Comparison of ENCODE assay signal across 8 cellular contexts in the genomic region with DNA sequence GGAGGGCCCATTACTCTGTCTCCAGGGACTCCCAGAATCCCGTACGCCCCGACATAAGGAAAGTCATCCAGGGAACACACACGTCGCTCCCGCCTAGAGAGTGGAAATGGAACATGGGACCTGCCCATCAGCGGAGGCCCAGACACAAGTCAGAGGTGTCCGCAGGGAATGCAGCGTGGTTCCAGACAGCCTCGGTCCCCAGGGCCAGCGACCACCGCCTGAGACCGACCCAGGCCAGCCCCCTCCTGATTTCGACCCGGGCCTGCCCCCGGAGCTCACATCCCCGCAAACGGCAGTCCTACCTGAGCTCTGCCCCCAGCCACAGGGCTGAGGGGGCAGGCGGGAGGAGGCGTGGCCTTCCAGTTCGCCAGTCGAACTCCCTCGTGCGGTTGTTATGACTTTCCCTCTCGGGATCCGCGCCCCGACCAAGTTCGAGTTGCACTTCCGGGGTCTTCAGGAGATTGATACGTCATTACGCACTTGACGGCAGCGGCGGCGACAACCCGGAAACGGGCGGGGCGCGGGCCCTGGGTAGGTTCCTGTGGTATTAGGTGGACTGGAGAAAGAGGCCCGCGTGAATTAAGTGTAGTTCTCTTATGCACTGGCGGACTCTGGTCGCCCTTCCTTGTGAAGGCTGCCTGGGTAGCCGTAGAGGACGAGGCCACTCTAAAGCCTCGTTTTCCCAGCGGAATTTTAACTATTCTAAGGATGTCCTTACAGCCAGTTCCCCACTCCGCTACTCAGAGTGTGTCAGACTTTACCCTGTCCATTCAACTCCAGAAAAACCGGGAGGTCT.
DNase-seq lines count a peak whose midpoint lies in the region; ATAC-seq and TF ChIP-seq lines count a peak whose summit lies in the region.

No MANE protein-coding gene starts in this region.

- peak; percentile 39 to 53 for TF ChIP-seq RAD21 in liver (IDR thresholded peaks at IDR 0.05)

- H3K9me3 ChIP-seq in CD4-positive, CD25-positive, alpha-beta regulatory T cell (ENCODE audit: control insufficient read depth in 2 of 2, low read length in 2 of 2), result peaks cover 0 to 2% of the 10 kb centered on the region in 2 experiments
- peaks cover 0 to 2% (median under 1%) of the 10 kb centered on the region in 4 donors for H3K9me3 ChIP-seq in liver (ENCODE audit: control insufficient read depth in 4 of 4, low read length in 3 of 4)

- peaks cover 4% of the 10 kb centered on the region for H3K27me3 ChIP-seq in CD4-positive, CD25-positive, alpha-beta regulatory T cell (ENCODE audit: control insufficient read depth, insufficient read depth, low read length)
- H3K27me3 ChIP-seq in liver (ENCODE audit: control insufficient read depth in 4 of 4, insufficient read depth in 4 of 4, low read length in 3 of 4), result no peaks in the 10 kb centered on the region

- H3K9ac ChIP-seq in liver (ENCODE audit: low read depth in 1 of 2, low read length in 2 of 2), result peak overlapping the region; percentile 64 to 86

- TF ChIP-seq CTCF in liver (IDR thresholded peaks at IDR 0.05; ENCODE audit: low read depth, low read length, missing input control), result peak; percentile 12

- peak overlapping the region; percentile 96 to 98 (median 97) for H3K27ac Mint-ChIP-seq in CD4-positive, CD25-positive, alpha-beta regulatory T cell

- peak overlapping the region; percentile 91 for H3K4me3 ChIP-seq in CD4-positive, CD25-positive, alpha-beta regulatory T cell (ENCODE audit: low read depth, low read length)
- H3K4me3 ChIP-seq in liver (ENCODE audit: low read depth in 1 of 3, low read length in 3 of 3), result peak overlapping the region; percentile 88 to 100 (median 88)

- H3K4me1 ChIP-seq in CD4-positive, CD25-positive, alpha-beta regulatory T cell (ENCODE audit: control insufficient read depth, insufficient read depth, low read length, poor library complexity, severe bottlenecking), result peaks cover 22% of the 10 kb centered on the region
- H3K4me1 ChIP-seq in liver (ENCODE audit: control insufficient read depth in 4 of 4, insufficient read depth in 4 of 4, low read length in 3 of 4), result peaks cover 0 to 11% (median 3%) of the 10 kb centered on the region in 4 donors

- H3K27me3 Mint-ChIP-seq in CD4-positive, CD25-positive, alpha-beta regulatory T cell, result peaks cover 20% of the 10 kb centered on the region

- H3K36me3 ChIP-seq in CD4-positive, CD25-positive, alpha-beta regulatory T cell (ENCODE audit: control insufficient read depth, insufficient read depth, low read length), result peaks cover 1% of the 10 kb centered on the region
- no peaks in the 10 kb centered on the region for H3K36me3 ChIP-seq in liver (ENCODE audit: control insufficient read depth in 4 of 4, insufficient read depth in 3 of 4, low read depth in 1 of 4, low read length in 3 of 4)

- H3K4me1 Mint-ChIP-seq in CD4-positive, CD25-positive, alpha-beta regulatory T cell, result peaks cover 31 to 51% (median 36%) of the 10 kb centered on the region in 4 donors

- WGBS in liver, result 2% methylated on average over 51 of the region's 51 CpGs

- peak overlapping the region; percentile 84 for H3K27ac ChIP-seq in CD4-positive, CD25-positive, alpha-beta regulatory T cell (ENCODE audit: insufficient read depth, low read length, poor library complexity, severe bottlenecking)
- peak overlapping the region; percentile 80 to 88 for H3K27ac ChIP-seq in liver (ENCODE audit: low read depth in 1 of 2, low read length in 2 of 2)

- DNase-seq in CD4-positive, CD25-positive, alpha-beta regulatory T cell, result peak; percentile 87 to 95 (median 90)
- DNase-seq in NCI-H748 treated with DMSO at 0.1 percent for 48 hours (lab: John Stamatoyannopoulos, UW) (peak; percentile 93), dermis microvascular lymphatic vessel endothelial cell (ENCODE audit: low read depth in 2 of 2) (peak; percentile 68 to 90)
- DNase-seq in activated CD4-positive, alpha-beta T cell treated with anti-CD3 and anti-CD28 coated beads, Interleukin-2, amount 50 U/mL, for 4 hours, result peak; percentile 89 to 91
- DNase-seq in stimulated activated CD4-positive, alpha-beta T cell treated with anti-CD3 and anti-CD28 coated beads, Interleukin-4, amount 100 ng/mL, for 1 hour, result peak; percentile 92

- peaks cover 10% of the 10 kb centered on the region for H3K36me3 Mint-ChIP-seq in CD4-positive, CD25-positive, alpha-beta regulatory T cell

- peak overlapping the region; percentile 93 to 98 (median 95) for H3K4me3 Mint-ChIP-seq in CD4-positive, CD25-positive, alpha-beta regulatory T cell

- peaks cover 0 to 14% (median 6%) of the 10 kb centered on the region in 7 donors for H3K9me3 Mint-ChIP-seq in CD4-positive, CD25-positive, alpha-beta regulatory T cell

- peak; percentile 95 for ATAC-seq in CD4-positive, CD25-positive, alpha-beta regulatory T cell (ENCODE audit: low read depth in 2 of 2)
- ATAC-seq in GM19397 (IDR thresholded peaks at IDR 0.05; ENCODE audit: unreplicated experiment) (peak; percentile 100), HG03565 (IDR thresholded peaks at IDR 0.05; ENCODE audit: unreplicated experiment) (peak; percentile 99)

TF ChIP-seq in liver, 16 proteins besides CTCF, POLR2A, EP300 and RAD21:
- TF ChIP-seq JUND (IDR thresholded peaks at IDR 0.05), result no peak
- peak; percentile 5 for TF ChIP-seq HNF4G (IDR thresholded peaks at IDR 0.05)
- TF ChIP-seq, protein P1, sequence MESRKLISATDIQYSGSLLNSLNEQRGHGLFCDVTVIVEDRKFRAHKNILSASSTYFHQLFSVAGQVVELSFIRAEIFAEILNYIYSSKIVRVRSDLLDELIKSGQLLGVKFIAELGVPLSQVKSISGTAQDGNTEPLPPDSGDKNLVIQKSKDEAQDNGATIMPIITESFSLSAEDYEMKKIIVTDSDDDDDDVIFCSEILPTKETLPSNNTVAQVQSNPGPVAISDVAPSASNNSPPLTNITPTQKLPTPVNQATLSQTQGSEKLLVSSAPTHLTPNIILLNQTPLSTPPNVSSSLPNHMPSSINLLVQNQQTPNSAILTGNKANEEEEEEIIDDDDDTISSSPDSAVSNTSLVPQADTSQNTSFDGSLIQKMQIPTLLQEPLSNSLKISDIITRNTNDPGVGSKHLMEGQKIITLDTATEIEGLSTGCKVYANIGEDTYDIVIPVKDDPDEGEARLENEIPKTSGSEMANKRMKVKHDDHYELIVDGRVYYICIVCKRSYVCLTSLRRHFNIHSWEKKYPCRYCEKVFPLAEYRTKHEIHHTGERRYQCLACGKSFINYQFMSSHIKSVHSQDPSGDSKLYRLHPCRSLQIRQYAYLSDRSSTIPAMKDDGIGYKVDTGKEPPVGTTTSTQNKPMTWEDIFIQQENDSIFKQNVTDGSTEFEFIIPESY (IDR thresholded peaks at IDR 0.05), result peak; percentile 69
- TF ChIP-seq HNF4A (conservative IDR thresholded peaks at IDR 0.05), result peak; percentile 39 to 53
- TF ChIP-seq, protein P2, sequence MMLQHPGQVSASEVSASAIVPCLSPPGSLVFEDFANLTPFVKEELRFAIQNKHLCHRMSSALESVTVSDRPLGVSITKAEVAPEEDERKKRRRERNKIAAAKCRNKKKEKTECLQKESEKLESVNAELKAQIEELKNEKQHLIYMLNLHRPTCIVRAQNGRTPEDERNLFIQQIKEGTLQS (IDR thresholded peaks at IDR 0.05), result peak; percentile 43
- TF ChIP-seq GABPA (IDR thresholded peaks at IDR 0.05 in 1 of 2, conservative IDR thresholded peaks at IDR 0.05 in 1 of 2), result peak; percentile 67 to 91
- peak; percentile 87 for TF ChIP-seq YY1 (IDR thresholded peaks at IDR 0.05)
- TF ChIP-seq EGR1 (IDR thresholded peaks at IDR 0.05; ENCODE audit: low read depth in 2 of 2), result peak; percentile 53 to 69
- TF ChIP-seq FOXA1 (IDR thresholded peaks at IDR 0.05), result no peak
- TF ChIP-seq, protein P3, sequence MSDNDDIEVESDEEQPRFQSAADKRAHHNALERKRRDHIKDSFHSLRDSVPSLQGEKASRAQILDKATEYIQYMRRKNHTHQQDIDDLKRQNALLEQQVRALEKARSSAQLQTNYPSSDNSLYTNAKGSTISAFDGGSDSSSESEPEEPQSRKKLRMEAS (IDR thresholded peaks at IDR 0.05), result peak; percentile 89
- TF ChIP-seq RXRA (IDR thresholded peaks at IDR 0.05), result peak; percentile 50 to 58
- TF ChIP-seq, protein P4, sequence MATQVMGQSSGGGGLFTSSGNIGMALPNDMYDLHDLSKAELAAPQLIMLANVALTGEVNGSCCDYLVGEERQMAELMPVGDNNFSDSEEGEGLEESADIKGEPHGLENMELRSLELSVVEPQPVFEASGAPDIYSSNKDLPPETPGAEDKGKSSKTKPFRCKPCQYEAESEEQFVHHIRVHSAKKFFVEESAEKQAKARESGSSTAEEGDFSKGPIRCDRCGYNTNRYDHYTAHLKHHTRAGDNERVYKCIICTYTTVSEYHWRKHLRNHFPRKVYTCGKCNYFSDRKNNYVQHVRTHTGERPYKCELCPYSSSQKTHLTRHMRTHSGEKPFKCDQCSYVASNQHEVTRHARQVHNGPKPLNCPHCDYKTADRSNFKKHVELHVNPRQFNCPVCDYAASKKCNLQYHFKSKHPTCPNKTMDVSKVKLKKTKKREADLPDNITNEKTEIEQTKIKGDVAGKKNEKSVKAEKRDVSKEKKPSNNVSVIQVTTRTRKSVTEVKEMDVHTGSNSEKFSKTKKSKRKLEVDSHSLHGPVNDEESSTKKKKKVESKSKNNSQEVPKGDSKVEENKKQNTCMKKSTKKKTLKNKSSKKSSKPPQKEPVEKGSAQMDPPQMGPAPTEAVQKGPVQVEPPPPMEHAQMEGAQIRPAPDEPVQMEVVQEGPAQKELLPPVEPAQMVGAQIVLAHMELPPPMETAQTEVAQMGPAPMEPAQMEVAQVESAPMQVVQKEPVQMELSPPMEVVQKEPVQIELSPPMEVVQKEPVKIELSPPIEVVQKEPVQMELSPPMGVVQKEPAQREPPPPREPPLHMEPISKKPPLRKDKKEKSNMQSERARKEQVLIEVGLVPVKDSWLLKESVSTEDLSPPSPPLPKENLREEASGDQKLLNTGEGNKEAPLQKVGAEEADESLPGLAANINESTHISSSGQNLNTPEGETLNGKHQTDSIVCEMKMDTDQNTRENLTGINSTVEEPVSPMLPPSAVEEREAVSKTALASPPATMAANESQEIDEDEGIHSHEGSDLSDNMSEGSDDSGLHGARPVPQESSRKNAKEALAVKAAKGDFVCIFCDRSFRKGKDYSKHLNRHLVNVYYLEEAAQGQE (IDR thresholded peaks at IDR 0.05), result peak; percentile 65
- peak; percentile 27 for TF ChIP-seq NR2F2 (IDR thresholded peaks at IDR 0.05)
- peak; percentile 47 for TF ChIP-seq TAF1 (conservative IDR thresholded peaks at IDR 0.05)
- peak; percentile 50 for TF ChIP-seq SP1 (IDR thresholded peaks at IDR 0.05)
- no peak for TF ChIP-seq FOXA2 (IDR thresholded peaks at IDR 0.05)

Comparison
In these comparisons a context has a peak if more than half of its experiments do, and no peak if none do; other contexts are left out.
1. Peak in every context shown above with its lines: DNase-seq, ATAC-seq, H3K4me3 ChIP-seq and H3K27ac ChIP-seq.